10 cellular contexts compared by ENCODE assay signal in genomic region chr10:72567884-72568283, GRCh38. TPM values are rescaled to one million over a fixed set of nuclear protein-coding genes. Genes with fewer than 3 reads are reported as not detected.
DNase-seq lines count a peak whose midpoint lies in the region; ATAC-seq and TF ChIP-seq lines count a peak whose summit lies in the region.
"Had no signal": no experiment of that assay in that cellular context is flagged by ENCODE, and none has a peak within 500 bp of the region (broad histone marks: within the 10 kb centered on the region; RNA-seq: fewer than 3 reads in every experiment).

No MANE protein-coding gene starts in this region.

- TF ChIP-seq CTCF in 22Rv1 (IDR thresholded peaks at IDR 0.05) (peak; percentile 73), GM13977 (IDR thresholded peaks at IDR 0.05; ENCODE audit: extremely low read depth, insufficient read depth, missing control alignments) (peak; percentile 33)

- peaks cover 0 to 12% (median 0%) of the 10 kb centered on the region in 3 experiments for H3K36me3 ChIP-seq in naive thymus-derived CD4-positive, alpha-beta T cell (ENCODE audit: control insufficient read depth in 2 of 3, insufficient read depth in 3 of 3, low read length in 3 of 3)

- no peaks in the 10 kb centered on the region for H3K27me3 Mint-ChIP-seq in naive thymus-derived CD4-positive, alpha-beta T cell
- no peaks in the 10 kb centered on the region for H3K27me3 Mint-ChIP-seq in T-helper 17 cell

- H3K9me3 Mint-ChIP-seq in naive thymus-derived CD4-positive, alpha-beta T cell = peaks cover 0 to 5% (median 0%) of the 10 kb centered on the region in 11 donors

- CTCF ChIA-PET in naive thymus-derived CD4-positive, alpha-beta T cell (lab: Charles Lee) = no interaction called here

- H3K27ac ChIP-seq in 22Rv1 = no peak overlapping the region
- no peak overlapping the region for H3K27ac ChIP-seq in naive thymus-derived CD4-positive, alpha-beta T cell (ENCODE audit: low read depth, low read length)
- H3K27ac ChIP-seq: skin epidermis had no signal

- H3K27ac Mint-ChIP-seq in naive thymus-derived CD4-positive, alpha-beta T cell = no peak overlapping the region
- no peak overlapping the region for H3K27ac Mint-ChIP-seq in T-helper 17 cell

- peaks cover 7 to 20% (median 13%) of the 10 kb centered on the region in 7 donors for H3K4me1 Mint-ChIP-seq in naive thymus-derived CD4-positive, alpha-beta T cell
- H3K4me1 Mint-ChIP-seq in T-helper 17 cell = peaks cover 9% of the 10 kb centered on the region

- intact Hi-C loops in left ventricle myocardium superior (cut with micrococcal nuclease) = no loop called here
- intact Hi-C loops in naive thymus-derived CD4-positive, alpha-beta T cell (cut with micrococcal nuclease) = loop anchor here in 1 of 2 donors (5.0 kb wide), 1 partner anchor 59 kb away; the partner anchor contains the start of gene MICU1

- POLR2A ChIA-PET in naive thymus-derived CD4-positive, alpha-beta T cell (lab: Charles Lee) = interaction anchor here (0.8 kb wide), 1 partner anchor 52 kb away, joined by 4 read pairs; no protein-coding TSS in a partner anchor

- H3K4me3 Mint-ChIP-seq in naive thymus-derived CD4-positive, alpha-beta T cell = no peak overlapping the region
- H3K4me3 Mint-ChIP-seq in T-helper 17 cell = no peak overlapping the region

- H3K27me3 ChIP-seq in naive thymus-derived CD4-positive, alpha-beta T cell (ENCODE audit: control insufficient read depth in 2 of 2, insufficient read depth in 2 of 2, low read length in 2 of 2) = no peaks in the 10 kb centered on the region

- H3K4me1 ChIP-seq in naive thymus-derived CD4-positive, alpha-beta T cell (ENCODE audit: control insufficient read depth in 2 of 2, insufficient read depth in 2 of 2, low read length in 2 of 2) = peaks cover 0 to 4% of the 10 kb centered on the region in 2 donors

- no peak overlapping the region for H3K4me3 ChIP-seq in naive thymus-derived CD4-positive, alpha-beta T cell (ENCODE audit: low read length)
- H3K4me3 ChIP-seq: skin epidermis had no signal

- in situ Hi-C loops in GM13977 (cut with MboI; ENCODE audit: low pct_unique_long_range_greater_than_20kb, low sequenced_read_pairs, unreplicated experiment) = no loop called here
- in situ Hi-C loops in SK-MEL-5 (cut with HindIII; ENCODE audit: low pct_unique_long_range_greater_than_20kb, low sequenced_read_pairs) = no loop called here

- H3K36me3 Mint-ChIP-seq in naive thymus-derived CD4-positive, alpha-beta T cell = peaks cover 13 to 40% (median 25%) of the 10 kb centered on the region in 5 donors
- peaks cover 4% of the 10 kb centered on the region for H3K36me3 Mint-ChIP-seq in T-helper 17 cell (ENCODE audit: low read depth)

- H3K9me3 ChIP-seq in naive thymus-derived CD4-positive, alpha-beta T cell (ENCODE audit: control insufficient read depth in 2 of 3, low read length in 3 of 3) = no peaks in the 10 kb centered on the region
- H3K9me3 ChIP-seq in T-helper 17 cell (ENCODE audit: control insufficient read depth, low read length, poor library complexity, severe bottlenecking) = no peaks in the 10 kb centered on the region

- DNase-seq in GM13977 (ENCODE audit: low spot score) (no peak), SK-MEL-5 (ENCODE audit: low read depth, low spot score) (peak; percentile 44), left ventricle myocardium superior (no peak), T-helper 17 cell (no peak), AG08396 (ENCODE audit: low spot score) (no peak)
- no peak for DNase-seq in naive thymus-derived CD4-positive, alpha-beta T cell
- DNase-seq: NCI-H226 had no signal

- ATAC-seq in left ventricle myocardium superior = peak; percentile 43
- ATAC-seq in naive thymus-derived CD4-positive, alpha-beta T cell = no peak
- ATAC-seq in T-helper 17 cell = no peak
- no peak for ATAC-seq in HG02981 (IDR thresholded peaks at IDR 0.05; ENCODE audit: unreplicated experiment)

RNA-seq across cellular contexts. Expression of gene MICU1, which starts 58.0 kb away (rescaled TPM):
- total RNA-seq in SK-MEL-5 (2014; rRNA removed; shearing (Covaris generic)) = 34.4 and 34.8 TPM in 2 replicates
- polyA plus RNA-seq in SK-MEL-5 (2015; cell fraction: cytosol; rRNA removed) = 29.2 and 32.0 TPM in 2 replicates
- polyA plus RNA-seq in SK-MEL-5 (2015; cell fraction: nucleus; rRNA removed) = 8.6 and 10.3 TPM in 2 replicates
- total RNA-seq in left ventricle myocardium superior = 37.6 TPM
- total RNA-seq in naive thymus-derived CD4-positive, alpha-beta T cell = 10 to 100 TPM; 20.8 to 39.6 (median 26.3) TPM
- 10 to 100 TPM; 22.9 to 24.5 TPM for polyA plus RNA-seq in naive thymus-derived CD4-positive, alpha-beta T cell
- 10 to 100 TPM; 19.1 to 19.9 TPM for total RNA-seq in T-helper 17 cell
